In the genomic region with DNA sequence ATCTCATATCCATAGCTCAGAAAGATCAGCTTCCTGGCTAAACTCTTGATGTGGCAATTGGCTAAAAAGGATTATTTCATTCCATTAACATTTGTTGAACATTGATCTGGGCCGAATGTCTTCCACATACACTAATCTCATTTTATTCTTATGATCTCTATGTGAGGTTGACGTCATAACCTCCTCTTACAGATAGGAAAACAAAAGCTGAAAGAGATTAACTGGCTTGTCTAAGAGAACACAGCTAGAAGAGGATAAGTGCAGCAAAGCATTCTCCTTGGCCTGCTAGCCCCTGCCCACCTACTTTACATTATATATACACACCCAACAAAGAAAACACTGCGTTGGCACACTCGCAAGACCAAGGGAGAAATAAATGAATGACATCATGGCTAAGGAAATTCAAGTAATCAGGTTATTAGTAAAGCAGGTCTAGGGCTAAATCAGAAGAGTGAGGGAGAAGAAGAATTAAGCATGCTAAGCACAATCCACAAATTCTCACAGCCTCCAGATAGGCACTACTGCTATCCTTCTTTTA, we compare ENCODE assay signal across 25 cellular contexts.
"Had no signal": no experiment of that assay in that cellular context is flagged by ENCODE, and none has a peak within 500 bp of the region (broad histone marks: within the 10 kb centered on the region; RNA-seq: fewer than 3 reads in every experiment).

No MANE protein-coding gene starts in this region.

- H3K4me1 Mint-ChIP-seq: immature natural killer cell; mesothelial cell of epicardium; natural killer cell; stimulated activated naive CD8-positive, alpha-beta T cell treated with anti-CD3 and anti-CD28 coated beads, Interleukin-15, amount 100 ng/mL, for 72 hours had no signal

- ATAC-seq: left lobe of liver; left ventricle myocardium superior; lower lobe of right lung; natural killer cell; right cardiac atrium; stimulated activated memory B cell treated with anti-CD40 and anti-IgM and Interleukin-4, amounts not matched to agents 10 μg/mL and 1 μg/mL and 100 μg/mL, for 72 hours; stimulated activated naive CD8-positive, alpha-beta T cell treated with anti-CD3 and anti-CD28 coated beads, Interleukin-15, amount 100 ng/mL, for 72 hours had no signal

- H3K4me3 Mint-ChIP-seq: immature natural killer cell; mesothelial cell of epicardium; naive B cell; natural killer cell; stimulated activated memory B cell treated with anti-CD40 and anti-IgM and Interleukin-4, amounts not matched to agents 10 μg/mL and 1 μg/mL and 100 μg/mL, for 72 hours; stimulated activated naive CD8-positive, alpha-beta T cell treated with anti-CD3 and anti-CD28 coated beads, Interleukin-15, amount 100 ng/mL, for 72 hours; type B pancreatic cell had no signal

- H3K9me3 Mint-ChIP-seq: type B pancreatic cell had no signal

- H3K36me3 Mint-ChIP-seq: immature natural killer cell; mesothelial cell of epicardium; naive B cell; natural killer cell; stimulated activated memory B cell treated with anti-CD40 and anti-IgM and Interleukin-4, amounts not matched to agents 10 μg/mL and 1 μg/mL and 100 μg/mL, for 72 hours; type B pancreatic cell had no signal

- H3K36me3 ChIP-seq: lower lobe of right lung, ovary, sigmoid colon, spleen, tibial nerve, uterus had no signal

- DNase-seq: hypothalamus; immature natural killer cell; islet precursor cell; left ventricle myocardium superior; lower lobe of right lung; mesendoderm; naive B cell; natural killer cell; ovary; right cardiac atrium; sigmoid colon; small intestine; spleen; stimulated activated CD4-positive, alpha-beta T cell treated with anti-CD3 and anti-CD28 coated beads, Interleukin-4, amount 100 ng/mL, for 4 hours; stimulated activated CD8-positive, alpha-beta memory T cell treated with anti-CD3 and anti-CD28 coated beads, Interleukin-4, amount 100 ng/mL, for 48 hours; stimulated activated naive CD4-positive, alpha-beta T cell treated with Interleukin-2 at 50 U/mL for 16 hours; stimulated activated naive CD8-positive, alpha-beta T cell treated with anti-CD3 and anti-CD28 coated beads, Interleukin-15, amount 100 ng/mL, for 72 hours; substantia nigra; uterus had no signal

- FAIRE-seq: small intestine had no signal

- H3K4me1 ChIP-seq: lower lobe of right lung, sigmoid colon, spleen, tibial nerve, uterus had no signal

- H3K27ac ChIP-seq: lower lobe of right lung, ovary, sigmoid colon, spleen, tibial nerve, uterus had no signal

- H3K27me3 Mint-ChIP-seq: naive B cell; progenitor cell of endocrine pancreas; stimulated activated memory B cell treated with anti-CD40 and anti-IgM and Interleukin-4, amounts not matched to agents 10 μg/mL and 1 μg/mL and 100 μg/mL, for 72 hours; stimulated activated naive CD8-positive, alpha-beta T cell treated with anti-CD3 and anti-CD28 coated beads, Interleukin-15, amount 100 ng/mL, for 72 hours; type B pancreatic cell had no signal

- H3K27ac Mint-ChIP-seq: immature natural killer cell; mesothelial cell of epicardium; natural killer cell; progenitor cell of endocrine pancreas; stimulated activated memory B cell treated with anti-CD40 and anti-IgM and Interleukin-4, amounts not matched to agents 10 μg/mL and 1 μg/mL and 100 μg/mL, for 72 hours; stimulated activated naive CD8-positive, alpha-beta T cell treated with anti-CD3 and anti-CD28 coated beads, Interleukin-15, amount 100 ng/mL, for 72 hours; type B pancreatic cell had no signal

- H3K9me3 ChIP-seq: lower lobe of right lung, ovary, sigmoid colon, spleen, tibial nerve, uterus had no signal

- H3K4me3 ChIP-seq: lower lobe of right lung, ovary, sigmoid colon, spleen, tibial nerve, uterus had no signal

- H3K27me3 ChIP-seq: ovary, sigmoid colon, spleen, tibial nerve, uterus had no signal
